Comparison of ENCODE assay signal across 26 cellular contexts in the genomic region with DNA sequence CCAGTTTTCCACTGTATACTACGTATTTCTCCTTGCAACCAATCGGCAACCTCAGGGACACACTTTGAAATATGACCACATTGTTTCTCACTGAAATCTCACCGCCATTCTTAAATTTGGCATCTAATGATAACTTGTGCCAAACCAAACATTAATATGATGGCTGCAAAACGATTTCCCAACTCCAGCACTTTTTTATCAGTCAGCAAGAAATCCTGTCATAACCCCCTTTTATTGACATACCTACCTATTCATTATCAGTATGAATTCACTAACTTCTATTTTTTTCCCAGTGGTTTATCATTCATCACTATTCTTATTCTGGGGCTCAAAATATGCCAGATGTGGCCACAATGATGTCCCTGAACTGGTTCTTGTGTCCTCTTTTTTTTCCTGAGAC. TPM values are rescaled to one million over a fixed set of nuclear protein-coding genes. Genes with fewer than 3 reads are reported as not detected.
DNase-seq lines count a peak whose midpoint lies in the region; ATAC-seq, FAIRE-seq and TF ChIP-seq lines count a peak whose summit lies in the region.
"Had no signal": no experiment of that assay in that cellular context is flagged by ENCODE, and none has a peak within 500 bp of the region (broad histone marks: within the 10 kb centered on the region; RNA-seq: fewer than 3 reads in every experiment).

No MANE protein-coding gene starts in this region.

- no peak for TF ChIP-seq CTCF in Calu3 (IDR thresholded peaks at IDR 0.05; ENCODE audit: unreplicated experiment)
- TF ChIP-seq CTCF in liver (IDR thresholded peaks at IDR 0.05; ENCODE audit: low read depth, low read length, missing input control): no peak
- TF ChIP-seq CTCF in GM10266 (IDR thresholded peaks at IDR 0.05; ENCODE audit: control insufficient read depth, insufficient read depth, low read depth, missing control alignments): no peak

- BruUV-seq in Calu3 (replicated peaks; lab: Mats Ljungman, UMichigan): no TSS peak

- H3K4me1 ChIP-seq in liver (ENCODE audit: control insufficient read depth in 4 of 4, insufficient read depth in 4 of 4, low read length in 3 of 4): peaks cover 0 to 11% (median 5%) of the 10 kb centered on the region in 4 donors
- H3K4me1 ChIP-seq: SJCRH30 had no signal

- no peak overlapping the region for H3K4me3 ChIP-seq in liver (ENCODE audit: low read depth in 1 of 3, low read length in 3 of 3)
- H3K4me3 ChIP-seq: SJCRH30 had no signal

- WGBS in liver: 51% methylated on average over 4 of the region's 4 CpGs

- ATAC-seq in central memory CD8-positive, alpha-beta T cell (replicated peaks; ENCODE audit: extremely low read depth, poor library complexity, severe bottlenecking): no peak
- ATAC-seq: PC-3, Right ventricle myocardium inferior, SK-N-SH treated with all-trans-retinoic acid at 6 μM for 48 hours had no signal

- CTCF ChIA-PET in Calu3 (lab: Charles Lee): no interaction called here

- H3K9me3 Mint-ChIP-seq in Calu3 (ENCODE audit: low read depth, unreplicated experiment): no peaks in the 10 kb centered on the region
- no peaks in the 10 kb centered on the region for H3K9me3 Mint-ChIP-seq in central memory CD8-positive, alpha-beta T cell
- H3K9me3 Mint-ChIP-seq: CD4-positive, alpha-beta memory T cell had no signal

- intact Hi-C loops in Calu3 (cut with micrococcal nuclease; ENCODE audit: unreplicated experiment): no loop called here

- no peak for DNase-seq in Calu3
- DNase-seq in H54 (ENCODE audit: insufficient read length, low spot score): no peak
- DNase-seq in central memory CD8-positive, alpha-beta T cell (ENCODE audit: low spot score in 2 of 2): no peak
- no peak for DNase-seq in DMS153 (lab: John Stamatoyannopoulos, UW)
- no peak for DNase-seq in RPMI8226
- no peak for DNase-seq in GM10266 (ENCODE audit: extremely low spot score)
- DNase-seq: C1 segment of cervical spinal cord; CD4-positive, alpha-beta memory T cell; COR-L47; DMS 273 treated with DMSO at 0.1 percent for 48 hours; DND-41; H7; KBM-7; MV-4-11; NCI-H1105; NCI-H1436 treated with DMSO at 0.1 percent for 48 hours; NCI-H1930; NCI-H446; NCI-H524 treated with DMSO at 0.1 percent for 48 hours; NCI-H774; PC-3; SJCRH30 had no signal

- no peaks in the 10 kb centered on the region for H3K9me3 ChIP-seq in liver (ENCODE audit: control insufficient read depth in 4 of 4, low read length in 3 of 4)
- H3K9me3 ChIP-seq: SJCRH30 had no signal

- H3K27me3 Mint-ChIP-seq in Calu3 (ENCODE audit: unreplicated experiment): no peaks in the 10 kb centered on the region
- no peaks in the 10 kb centered on the region for H3K27me3 Mint-ChIP-seq in central memory CD8-positive, alpha-beta T cell
- H3K27me3 Mint-ChIP-seq: CD4-positive, alpha-beta memory T cell had no signal

- H3K27me3 ChIP-seq in liver (ENCODE audit: control insufficient read depth in 4 of 4, insufficient read depth in 4 of 4, low read length in 3 of 4): no peaks in the 10 kb centered on the region
- H3K27me3 ChIP-seq: SJCRH30 had no signal

- peaks cover 27% of the 10 kb centered on the region for H3K4me1 Mint-ChIP-seq in Calu3 (ENCODE audit: low read depth, unreplicated experiment)
- H3K4me1 Mint-ChIP-seq in central memory CD8-positive, alpha-beta T cell: peaks cover 33% of the 10 kb centered on the region

- no peak for TF ChIP-seq RAD21 in liver (IDR thresholded peaks at IDR 0.05)

- H3K4me3 Mint-ChIP-seq in Calu3 (ENCODE audit: low read depth, unreplicated experiment): no peak overlapping the region
- no peak overlapping the region for H3K4me3 Mint-ChIP-seq in central memory CD8-positive, alpha-beta T cell
- H3K4me3 Mint-ChIP-seq: CD4-positive, alpha-beta memory T cell had no signal

- no peaks in the 10 kb centered on the region for H3K36me3 ChIP-seq in liver (ENCODE audit: control insufficient read depth in 4 of 4, insufficient read depth in 3 of 4, low read depth in 1 of 4, low read length in 3 of 4)
- H3K36me3 ChIP-seq: SJCRH30 had no signal

- FAIRE-seq in H54 (lab: Jason Lieb, UNC): peak; percentile 87
- FAIRE-seq: GM19239 had no signal

- peak overlapping the region; percentile 22 for H3K27ac Mint-ChIP-seq in Calu3 (ENCODE audit: unreplicated experiment)
- H3K27ac Mint-ChIP-seq in central memory CD8-positive, alpha-beta T cell (ENCODE audit: low read depth): peak overlapping the region; percentile 7

- H3K36me3 Mint-ChIP-seq in Calu3 (ENCODE audit: insufficient read depth, unreplicated experiment): peaks cover 8% of the 10 kb centered on the region
- peaks cover 11% of the 10 kb centered on the region for H3K36me3 Mint-ChIP-seq in central memory CD8-positive, alpha-beta T cell (ENCODE audit: insufficient read depth)

- H3K27ac ChIP-seq in liver (ENCODE audit: low read depth in 1 of 2, low read length in 2 of 2): no peak overlapping the region
- H3K27ac ChIP-seq: SJCRH30 had no signal

- no peak overlapping the region for H3K9ac ChIP-seq in liver (ENCODE audit: low read depth in 1 of 2, low read length in 2 of 2)

- TF ChIP-seq POLR2A in H54 (IDR thresholded peaks at IDR 0.05; ENCODE audit: low read depth, low read length): no peak

TF ChIP-seq in liver, 16 proteins besides CTCF, POLR2A, EP300 and RAD21:
- TF ChIP-seq GABPA (IDR thresholded peaks at IDR 0.05 in 1 of 2, conservative IDR thresholded peaks at IDR 0.05 in 1 of 2) (no peak), YY1 (IDR thresholded peaks at IDR 0.05) (peak; percentile 33)

RNA-seq across cellular contexts. Expression of gene MBTD1, which starts 15.8 kb away (rescaled TPM):
- total RNA-seq in Calu3 (2022) (35.6 and 38.4 TPM in 2 replicates), liver (10 to 100 TPM; 12.8 to 14.2 TPM)
- polyA plus RNA-seq in liver: 1 to 10 TPM; 2.4 to 2.9 TPM

RNA-seq across cellular contexts. Expression of gene UTP18, which starts 16.3 kb away (rescaled TPM):
- 66.7 and 68.5 TPM in 2 replicates for total RNA-seq in Calu3 (2022)
- total RNA-seq in liver: 10 to 100 TPM; 15.7 to 17.4 TPM
- 10 to 100 TPM; 12.4 to 12.6 TPM for polyA plus RNA-seq in liver
